20 cellular contexts compared by ENCODE assay signal in genomic region chr6:80608881-80609280, GRCh38.
DNase-seq lines count a peak whose midpoint lies in the region; ATAC-seq, FAIRE-seq and TF ChIP-seq lines count a peak whose summit lies in the region.
"Had no signal": no experiment of that assay in that cellular context is flagged by ENCODE, and none has a peak within 500 bp of the region (broad histone marks: within the 10 kb centered on the region; RNA-seq: fewer than 3 reads in every experiment).

No MANE protein-coding gene starts in this region.

- H3K36me3 Mint-ChIP-seq in astrocyte (ENCODE audit: low read depth, unreplicated experiment), result no peaks in the 10 kb centered on the region
- H3K36me3 Mint-ChIP-seq: activated naive CD8-positive, alpha-beta T cell treated with anti-CD3 and anti-CD28 coated beads for 36 hours had no signal

- ATAC-seq in foreskin keratinocyte, result peak; percentile 23
- ATAC-seq: effector memory CD8-positive, alpha-beta T cell; K562; Panc1 had no signal

- H3K4me2 ChIP-seq in astrocyte (ENCODE audit: low read length), result peak overlapping the region; percentile 53
- peak overlapping the region; percentile 58 for H3K4me2 ChIP-seq in smooth muscle cell
- no peak overlapping the region for H3K4me2 ChIP-seq in hepatocyte

- H3K79me2 ChIP-seq in astrocyte (ENCODE audit: insufficient read depth, low read length) (no peaks in the 10 kb centered on the region), smooth muscle cell (ENCODE audit: low read depth) (no peaks in the 10 kb centered on the region), hepatocyte (no peaks in the 10 kb centered on the region)

- H3K27ac ChIP-seq in astrocyte (ENCODE audit: low read depth, low read length) (peak overlapping the region; percentile 92), foreskin keratinocyte (peak overlapping the region; percentile 41), smooth muscle cell (ENCODE audit: low read depth) (peak overlapping the region; percentile 87), hepatocyte (no peak overlapping the region)
- H3K27ac ChIP-seq: C4-2B, left lung, ovary had no signal

- DNase-seq in H54 (ENCODE audit: insufficient read length, low spot score) (no peak), astrocyte (ENCODE audit: low read depth) (peak; percentile 59), foreskin keratinocyte (peak in 1 of 2 donors; percentile 54), smooth muscle cell (lab: John Stamatoyannopoulos, UW; ENCODE audit: unreplicated experiment) (no peak), SIG-M5 (lab: John Stamatoyannopoulos, UW) (no peak), D721Med (ENCODE audit: insufficient read length, low spot score) (no peak), hepatocyte (ENCODE audit: low spot score) (no peak)
- DNase-seq in activated T-cell treated with anti-CD3 and anti-CD28 coated beads, Interleukin-2, amount 50 U/mL, for 1 hour, result no peak
- DNase-seq: activated CD4-positive, alpha-beta T cell treated with anti-CD3 and anti-CD28 coated beads, Interleukin-2, amount 50 U/mL, for 1 hour; activated naive CD8-positive, alpha-beta T cell treated with anti-CD3 and anti-CD28 coated beads for 36 hours; central memory CD4-positive, alpha-beta T cell; effector memory CD8-positive, alpha-beta T cell; foreskin fibroblast; left lung; NCI-H1092 treated with DMSO at 0.1 percent for 48 hours; NCI-H748 treated with DMSO at 0.1 percent for 48 hours; ovary had no signal

- H3K9me3 ChIP-seq in astrocyte (ENCODE audit: insufficient read depth, low read depth, low read length) (no peaks in the 10 kb centered on the region), smooth muscle cell (replicated peaks; ENCODE audit: low read depth) (no peaks in the 10 kb centered on the region), hepatocyte (ENCODE audit: low read depth) (no peaks in the 10 kb centered on the region)
- H3K9me3 ChIP-seq: ovary had no signal

- no peaks in the 10 kb centered on the region for H3F3A ChIP-seq in smooth muscle cell (ENCODE audit: low read depth)

- no peak overlapping the region for H3K4me3 Mint-ChIP-seq in astrocyte (ENCODE audit: unreplicated experiment)
- H3K4me3 Mint-ChIP-seq: activated naive CD8-positive, alpha-beta T cell treated with anti-CD3 and anti-CD28 coated beads for 36 hours; effector memory CD8-positive, alpha-beta T cell had no signal

- H3K27ac Mint-ChIP-seq in astrocyte (ENCODE audit: unreplicated experiment), result peak overlapping the region; percentile 98
- H3K27ac Mint-ChIP-seq: activated naive CD8-positive, alpha-beta T cell treated with anti-CD3 and anti-CD28 coated beads for 36 hours; effector memory CD8-positive, alpha-beta T cell had no signal

- H4K20me1 ChIP-seq in astrocyte (ENCODE audit: insufficient read depth, low read length) (no peaks in the 10 kb centered on the region), smooth muscle cell (ENCODE audit: low read depth) (no peaks in the 10 kb centered on the region), hepatocyte (ENCODE audit: insufficient read depth, poor library complexity, severe bottlenecking) (no peaks in the 10 kb centered on the region)

- peak overlapping the region; percentile 65 for H3K9ac ChIP-seq in astrocyte (ENCODE audit: low read length)
- H3K9ac ChIP-seq in smooth muscle cell (ENCODE audit: low read depth), result peak overlapping the region; percentile 26

- no peaks in the 10 kb centered on the region for H3K27me3 Mint-ChIP-seq in astrocyte (ENCODE audit: low read depth, unreplicated experiment)
- H3K27me3 Mint-ChIP-seq: effector memory CD8-positive, alpha-beta T cell had no signal

- H3K27me3 ChIP-seq in astrocyte (ENCODE audit: insufficient read depth, low read length) (no peaks in the 10 kb centered on the region), foreskin keratinocyte (no peaks in the 10 kb centered on the region), smooth muscle cell (ENCODE audit: low read depth) (no peaks in the 10 kb centered on the region), hepatocyte (no peaks in the 10 kb centered on the region)
- H3K27me3 ChIP-seq: left lung, ovary had no signal

- H2AFZ ChIP-seq in astrocyte (ENCODE audit: low read depth, low read length), result no peak overlapping the region
- H2AFZ ChIP-seq in smooth muscle cell (ENCODE audit: low read depth), result no peak overlapping the region
- H2AFZ ChIP-seq in hepatocyte, result no peak overlapping the region

- H3K4me3 ChIP-seq in astrocyte (ENCODE audit: insufficient read depth, low read depth, low read length), result no peak overlapping the region
- H3K4me3 ChIP-seq in smooth muscle cell, result no peak overlapping the region
- no peak overlapping the region for H3K4me3 ChIP-seq in hepatocyte
- H3K4me3 ChIP-seq: K562, left lung, ovary had no signal

- peaks cover 14% of the 10 kb centered on the region for H3K4me1 ChIP-seq in astrocyte (ENCODE audit: insufficient read depth, low read length)
- H3K4me1 ChIP-seq in foreskin keratinocyte, result peaks cover 40% of the 10 kb centered on the region
- peaks cover 4% of the 10 kb centered on the region for H3K4me1 ChIP-seq in smooth muscle cell (ENCODE audit: low read depth)
- no peaks in the 10 kb centered on the region for H3K4me1 ChIP-seq in hepatocyte (ENCODE audit: insufficient read depth)

- H3K9me3 Mint-ChIP-seq in astrocyte (ENCODE audit: unreplicated experiment), result peaks cover 5% of the 10 kb centered on the region
- H3K9me3 Mint-ChIP-seq: activated naive CD8-positive, alpha-beta T cell treated with anti-CD3 and anti-CD28 coated beads for 36 hours had no signal

- no peak for TF ChIP-seq CTCF in astrocyte (IDR thresholded peaks at IDR 0.05; ENCODE audit: insufficient read depth, low read depth, low read length)
- TF ChIP-seq CTCF in foreskin keratinocyte (conservative IDR thresholded peaks at IDR 0.05), result no peak
- no peak for TF ChIP-seq CTCF in smooth muscle cell (IDR thresholded peaks at IDR 0.05; ENCODE audit: borderline replicate concordance, insufficient read depth, poor library complexity, severe bottlenecking)
- TF ChIP-seq CTCF in D721Med (IDR thresholded peaks at IDR 0.05; ENCODE audit: insufficient read depth, missing control alignments), result no peak
- no peak for TF ChIP-seq CTCF in hepatocyte (IDR thresholded peaks at IDR 0.05; ENCODE audit: poor library complexity)

- no peaks in the 10 kb centered on the region for H3K9me2 ChIP-seq in hepatocyte (replicated peaks; ENCODE audit: insufficient read depth)

- WGBS in smooth muscle cell (ENCODE audit: low lambda C conversion rate), result 94% methylated on average over 1 of the region's 1 CpG
- 100% methylated on average over 1 of the region's 1 CpG for WGBS in hepatocyte (ENCODE audit: low lambda C conversion rate, missing lambda C conversion rate)

- H3K36me3 ChIP-seq in astrocyte (ENCODE audit: insufficient read depth, low read length) (no peaks in the 10 kb centered on the region), smooth muscle cell (ENCODE audit: low read depth) (no peaks in the 10 kb centered on the region), hepatocyte (replicated peaks; ENCODE audit: insufficient read depth, low read depth) (no peaks in the 10 kb centered on the region)
- H3K36me3 ChIP-seq: left lung, ovary had no signal

- FAIRE-seq in H54 (lab: Jason Lieb, UNC), result peak; percentile 60
- FAIRE-seq in astrocyte (lab: Jason Lieb, UNC), result no peak
- FAIRE-seq in D721Med (lab: Jason Lieb, UNC), result no peak
- FAIRE-seq: K562 had no signal

- TF ChIP-seq POLR2A in H54 (IDR thresholded peaks at IDR 0.05; ENCODE audit: low read depth, low read length), result no peak

- H3K4me1 Mint-ChIP-seq in astrocyte (ENCODE audit: low read depth, unreplicated experiment), result peaks cover 39% of the 10 kb centered on the region
- H3K4me1 Mint-ChIP-seq: activated naive CD8-positive, alpha-beta T cell treated with anti-CD3 and anti-CD28 coated beads for 36 hours had no signal
